8 cellular contexts compared by ENCODE assay signal in the genomic region with DNA sequence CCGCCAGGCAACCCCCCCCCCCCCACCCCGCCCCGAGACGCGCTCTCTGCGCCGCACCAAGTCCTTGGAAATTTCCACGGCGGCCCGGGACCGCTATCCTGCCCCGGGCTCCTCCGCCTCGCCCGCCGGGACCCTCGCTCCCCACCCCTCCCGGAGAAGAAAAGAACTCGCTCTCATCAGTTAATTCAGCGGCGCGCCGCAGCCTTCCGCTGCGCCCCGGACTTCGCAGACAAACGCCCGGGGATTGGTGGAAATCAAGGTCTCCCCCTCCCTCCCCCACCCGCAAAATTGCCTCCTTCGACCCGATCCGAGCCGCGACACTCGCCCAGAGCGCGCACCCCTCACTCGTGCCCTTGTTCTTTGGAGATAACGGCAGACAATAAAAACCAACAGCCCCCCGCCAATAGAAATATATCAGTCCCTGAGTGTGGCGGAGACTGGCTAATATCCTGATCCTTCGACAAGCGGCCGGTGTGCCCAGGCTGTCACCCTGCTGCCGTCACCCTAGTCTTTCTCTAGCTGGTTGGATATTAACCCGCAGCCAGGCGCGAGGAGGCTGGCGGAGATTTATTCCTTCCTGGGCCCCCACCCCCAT. TPM values are rescaled to one million over a fixed set of nuclear protein-coding genes. Genes with fewer than 3 reads are reported as not detected.
A peak's percentile ranks its signal among the peaks of the same experiment; 100 is the strongest.
DNase-seq lines count a peak whose midpoint lies in the region; FAIRE-seq and TF ChIP-seq lines count a peak whose summit lies in the region.

A gene with protein sequence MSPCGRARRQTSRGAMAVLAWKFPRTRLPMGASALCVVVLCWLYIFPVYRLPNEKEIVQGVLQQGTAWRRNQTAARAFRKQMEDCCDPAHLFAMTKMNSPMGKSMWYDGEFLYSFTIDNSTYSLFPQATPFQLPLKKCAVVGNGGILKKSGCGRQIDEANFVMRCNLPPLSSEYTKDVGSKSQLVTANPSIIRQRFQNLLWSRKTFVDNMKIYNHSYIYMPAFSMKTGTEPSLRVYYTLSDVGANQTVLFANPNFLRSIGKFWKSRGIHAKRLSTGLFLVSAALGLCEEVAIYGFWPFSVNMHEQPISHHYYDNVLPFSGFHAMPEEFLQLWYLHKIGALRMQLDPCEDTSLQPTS (minus strand): TSS at position 12 of the 595 bp plus-strand sequence. CDS start 475 bp downstream, outside the sequence.

- H3K27me3 ChIP-seq in HUES6 (ENCODE audit: control insufficient read depth, insufficient read depth, low read length), result peaks cover 46% of the 10 kb centered on the region

- H3K27ac ChIP-seq in HUES6 (ENCODE audit: low read depth, low read length) (no peak within 1 kb of the TSS), cingulate gyrus (ENCODE audit: low read depth, low read length) (peak within 1 kb of the TSS; percentile 58)

- no peaks in the 10 kb centered on the region for H3K9me3 ChIP-seq in HUES6 (ENCODE audit: control insufficient read depth, insufficient read depth, low read depth, low read length)

- FAIRE-seq in GM19239 (lab: Jason Lieb, UNC), result no peak

- no peaks in the 10 kb centered on the region for H3K36me3 ChIP-seq in HUES6 (ENCODE audit: control insufficient read depth, insufficient read depth, low read length)

- DNase-seq in A172 (ENCODE audit: low spot score) (peak; percentile 13), GM19239 (ENCODE audit: insufficient read length, low spot score) (peak; percentile 14), lower leg skin (ENCODE audit: low spot score in 2 of 2) (peak; percentile 23 to 93), COLO829 (ENCODE audit: low spot score) (no peak)
- DNase-seq in activated CD4-positive, CD25-positive, alpha-beta regulatory T cell treated with anti-CD3 and anti-CD28 coated beads, Interleukin-2, amount 50 U/mL, for 72 hours, result peak; percentile 50
- DNase-seq in stimulated activated CD4-positive, alpha-beta T cell treated with anti-CD3 and anti-CD28 coated beads, TNF-alpha, amount 100 ng/mL, for 1 hour (ENCODE audit: low read depth in 3 of 3, low spot score in 1 of 3), result peak; percentile 29 to 41 (median 30)

- intact Hi-C loops in lower leg skin (cut with DNase I; ENCODE audit: low total_unique reads), result loop anchor here (10.0 kb wide), 1 partner anchor 230 kb away; no protein-coding TSS in a partner anchor

- peak within 1 kb of the TSS; percentile 58 for H3K9ac ChIP-seq in HUES6 (ENCODE audit: low read length)

- H3K4me1 ChIP-seq in HUES6 (ENCODE audit: control insufficient read depth, insufficient read depth, low read length), result 0 out of 2 replicates have a peak, but pooled peaks cover 5% of the 10 kb centered on the region

- TF ChIP-seq POLR2A in lower leg skin (IDR thresholded peaks at IDR 0.05), result no peak

- no peak for TF ChIP-seq CTCF in lower leg skin (IDR thresholded peaks at IDR 0.05)

- 0 to 1% methylated on average over 19 to 33 of the region's 50 CpGs for WGBS in lower leg skin, 2 donors

- H3K4me3 ChIP-seq in HUES6 (ENCODE audit: low read depth, low read length), result peak within 1 kb of the TSS; percentile 87
- peak within 1 kb of the TSS; percentile 63 for H3K4me3 ChIP-seq in lower leg skin (ENCODE audit: low read depth, poor library complexity, severe bottlenecking)

RNA-seq across cellular contexts. Expression of the gene that starts here (rescaled TPM):
- 0.34 TPM in 1 of 2 replicates, not detected in the other for total RNA-seq in A172 (2014; rRNA removed; shearing (Covaris generic))
- 1 to 10 TPM; 2.6 to 9.5 (median 7.3) TPM for total RNA-seq in lower leg skin

Comparison
In these comparisons a context has a peak if more than half of its experiments do, and no peak if none do; other contexts are left out.
1. Peak in DNase-seq in A172; RNA of the gene not detected or under 1 TPM.